ENCODE assay signal across 16 cellular contexts in the genomic region with DNA sequence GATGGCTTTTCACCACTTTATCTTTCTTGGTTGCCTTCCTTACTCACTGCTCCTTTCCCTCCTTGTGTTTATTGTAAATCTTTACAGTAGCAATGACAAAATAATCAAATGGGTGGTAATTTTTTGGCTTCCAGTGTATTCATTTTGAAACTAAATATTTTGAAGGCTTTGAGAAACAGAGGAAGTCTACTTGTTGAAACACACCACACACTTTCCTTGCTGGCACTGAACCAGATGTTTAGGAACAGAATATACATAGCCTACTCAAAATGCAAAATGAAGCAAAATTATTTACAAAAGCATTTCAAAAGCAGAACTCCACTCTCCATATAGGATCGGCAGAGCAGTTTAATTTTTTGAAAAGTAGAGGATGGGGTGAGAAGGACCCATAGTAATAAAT.
DNase-seq lines count a peak whose midpoint lies in the region; ATAC-seq and TF ChIP-seq lines count a peak whose summit lies in the region.
"Had no signal": no experiment of that assay in that cellular context is flagged by ENCODE, and none has a peak within 500 bp of the region (broad histone marks: within the 10 kb centered on the region; RNA-seq: fewer than 3 reads in every experiment).

No MANE protein-coding gene starts in this region.

- no peak overlapping the region for H3T11ph ChIP-seq in H9 (ENCODE audit: low read length)

- no peak overlapping the region for H3K18ac ChIP-seq in H9 (ENCODE audit: insufficient read length, low read depth, low read length)

- H3K27me3 ChIP-seq in ascending aorta (no peaks in the 10 kb centered on the region), gastroesophageal sphincter (no peaks in the 10 kb centered on the region), testis (no peaks in the 10 kb centered on the region), H9 (ENCODE audit: insufficient read depth, low read length) (no peaks in the 10 kb centered on the region)
- H3K27me3 ChIP-seq: foreskin keratinocyte, right lobe of liver had no signal

- H3K4me1 ChIP-seq in ascending aorta (peaks cover 6 to 42% of the 10 kb centered on the region in 2 donors), gastroesophageal sphincter (peaks cover 16 to 77% (median 25%) of the 10 kb centered on the region in 3 donors), testis (no peaks in the 10 kb centered on the region), H9 (ENCODE audit: insufficient read depth, low read length) (peaks cover 3% of the 10 kb centered on the region; the same call in 1 of the 2 replicates)

- H2AFZ ChIP-seq in H9 (ENCODE audit: low read length): no peak overlapping the region

- no peaks in the 10 kb centered on the region for H3K79me2 ChIP-seq in H9 (ENCODE audit: insufficient read depth, low read length)

- TF ChIP-seq CTCF in ascending aorta (IDR thresholded peaks at IDR 0.05) (no peak), gastroesophageal sphincter (IDR thresholded peaks at IDR 0.05) (no peak), testis (IDR thresholded peaks at IDR 0.05) (no peak), H9 (conservative IDR thresholded peaks at IDR 0.05) (no peak)

- WGBS in gastroesophageal sphincter (ENCODE audit: low coverage in 1 of 2), 2 donors: 38 to 43% methylated on average over 1 of the region's 1 CpG
- WGBS in testis, 2 donors: 77 to 81% methylated on average over 1 of the region's 1 CpG
- no CpG with 5 or more reads among the region's 1 CpG for WGBS in H9 (ENCODE audit: extremely low coverage, insufficient read length, low lambda C conversion rate)

- no peak overlapping the region for H3K23ac ChIP-seq in H9 (ENCODE audit: insufficient read length, low read depth, low read length)

- no peaks in the 10 kb centered on the region for H3K9me3 ChIP-seq in ascending aorta
- no peaks in the 10 kb centered on the region for H3K9me3 ChIP-seq in gastroesophageal sphincter
- H3K9me3 ChIP-seq in testis: no peaks in the 10 kb centered on the region
- no peaks in the 10 kb centered on the region for H3K9me3 ChIP-seq in H9 (ENCODE audit: control insufficient read depth, low read depth, low read length)
- H3K9me3 ChIP-seq: right lobe of liver had no signal

- H2BK12ac ChIP-seq in H9 (ENCODE audit: insufficient read length, low read depth, low read length): no peak overlapping the region

- no peak overlapping the region for H2BK20ac ChIP-seq in H9 (ENCODE audit: low read depth, low read length, poor library complexity, severe bottlenecking)

- DNase-seq in ascending aorta (ENCODE audit: low spot score in 2 of 2) (no peak), testis (no peak), H9 (no peak), H4 (ENCODE audit: low spot score) (no peak), HuH-7.5 (ENCODE audit: low spot score) (no peak)
- DNase-seq: activated B cell treated with CpG ODN at 0.5 μM for 24 hours; activated naive CD4-positive, alpha-beta T cell treated with anti-CD3 and anti-CD28 coated beads, Interleukin-2, amount 50 U/mL, for 16 hours; CD8-positive, alpha-beta memory T cell; cortex of kidney; foreskin keratinocyte; Kasumi-1; NCI-H187; NCI-H774; right lobe of liver had no signal

- H3K27ac Mint-ChIP-seq in H9: peak overlapping the region in 1 of 3 experiments; percentile 45; a peak in 1 of 7 replicates
- H3K27ac Mint-ChIP-seq: activated B cell treated with CpG ODN at 0.5 μM for 24 hours; CD8-positive, alpha-beta memory T cell had no signal

- no peak overlapping the region for H4K91ac ChIP-seq in H9 (ENCODE audit: insufficient read length, low read depth, low read length)

- no peak for TF ChIP-seq EP300 in gastroesophageal sphincter (IDR thresholded peaks at IDR 0.05)

- H4K20me1 ChIP-seq in H9 (ENCODE audit: control insufficient read depth, insufficient read depth, insufficient read length): no peaks in the 10 kb centered on the region

- no peak overlapping the region for H2BK15ac ChIP-seq in H9 (ENCODE audit: low read depth, low read length)

- no peaks in the 10 kb centered on the region for H3K23me2 ChIP-seq in H9 (ENCODE audit: insufficient read length, low read depth, low read length, poor library complexity, severe bottlenecking)

- ATAC-seq in HG02885 (IDR thresholded peaks at IDR 0.05; ENCODE audit: poor library complexity, unreplicated experiment) (peak; percentile 41), gastroesophageal sphincter (no peak)
- ATAC-seq: foreskin keratinocyte, right lobe of liver had no signal

- intact Hi-C loops in ascending aorta (cut with DNase I): loop anchor here (10.0 kb wide), 2 partner anchors 138 to 228 kb away; no protein-coding TSS in a partner anchor
- intact Hi-C loops in testis (cut with DNase I; ENCODE audit: low total_unique reads): no loop called here

- no peak overlapping the region for H3K56ac ChIP-seq in H9 (ENCODE audit: insufficient read length, low read depth, low read length)

- H3K27ac ChIP-seq in ascending aorta (peak overlapping the region; percentile 88 to 92), gastroesophageal sphincter (peak overlapping the region; percentile 89 to 95 (median 91)), testis (peak overlapping the region; percentile 50 to 65), H9 (ENCODE audit: insufficient read length, low read depth, low read length) (no peak overlapping the region)
- H3K27ac ChIP-seq: foreskin keratinocyte, right lobe of liver had no signal

- H3K4me3 Mint-ChIP-seq in H9: no peak overlapping the region
- H3K4me3 Mint-ChIP-seq: activated B cell treated with CpG ODN at 0.5 μM for 24 hours; CD8-positive, alpha-beta memory T cell had no signal

- no peaks in the 10 kb centered on the region for H3K36me3 Mint-ChIP-seq in H9 (ENCODE audit: insufficient read depth in 1 of 3, low read depth in 3 of 3)
- H3K36me3 Mint-ChIP-seq: CD8-positive, alpha-beta memory T cell had no signal

- H3K4me3 ChIP-seq in ascending aorta (peak overlapping the region; percentile 62 to 73), gastroesophageal sphincter (peak overlapping the region; percentile 57 to 74), testis (peak overlapping the region in 1 of 2 donors; percentile 38)
- H3K4me3 ChIP-seq: right lobe of liver had no signal

- H3K4me2 ChIP-seq in H9 (ENCODE audit: insufficient read depth, insufficient read length, low read length): no peak overlapping the region

- H4K5ac ChIP-seq in H9 (ENCODE audit: insufficient read length, low read depth, low read length): no peak overlapping the region

- no peaks in the 10 kb centered on the region for H3K9me3 Mint-ChIP-seq in H9
- H3K9me3 Mint-ChIP-seq: activated B cell treated with CpG ODN at 0.5 μM for 24 hours; CD8-positive, alpha-beta memory T cell had no signal

- no peak overlapping the region for H4K8ac ChIP-seq in H9 (replicated peaks; ENCODE audit: insufficient read length, low read depth, low read length)

- H3K9ac ChIP-seq in H9 (ENCODE audit: extremely low read depth, insufficient read length, low read length): no peak overlapping the region

- no peak overlapping the region for H2BK120ac ChIP-seq in H9 (ENCODE audit: low read depth, low read length, poor library complexity, severe bottlenecking)

- no peaks in the 10 kb centered on the region for H3K79me1 ChIP-seq in H9 (ENCODE audit: insufficient read depth, low read depth, low read length, poor library complexity, severe bottlenecking)

- H3K14ac ChIP-seq in H9 (ENCODE audit: insufficient read depth, low read length): no peak overlapping the region

- H2BK5ac ChIP-seq in H9 (ENCODE audit: insufficient read length, low read length): no peak overlapping the region

- H3K4me1 Mint-ChIP-seq in H9: peaks cover 20 to 24% of the 10 kb centered on the region in 2 experiments
- H3K4me1 Mint-ChIP-seq: activated B cell treated with CpG ODN at 0.5 μM for 24 hours; CD8-positive, alpha-beta memory T cell had no signal

- no peaks in the 10 kb centered on the region for H3K27me3 Mint-ChIP-seq in H9 (ENCODE audit: low read depth)

- H2AK5ac ChIP-seq in H9 (ENCODE audit: insufficient read length, low read length): no peak overlapping the region

- no peak overlapping the region for H3K4ac ChIP-seq in H9 (ENCODE audit: low read depth, low read length)

- no peak for TF ChIP-seq POLR2A in gastroesophageal sphincter (IDR thresholded peaks at IDR 0.05)
- no peak for TF ChIP-seq POLR2A in testis (IDR thresholded peaks at IDR 0.05)

- H3K36me3 ChIP-seq in ascending aorta (no peaks in the 10 kb centered on the region), gastroesophageal sphincter (no peaks in the 10 kb centered on the region), testis (ENCODE audit: low read depth, missing control alignments) (no peaks in the 10 kb centered on the region)
- H3K36me3 ChIP-seq: right lobe of liver had no signal
